Comparison of ENCODE assay signal across 17 cellular contexts in genomic region chr16:54176376-54176901, GRCh38.
DNase-seq lines count a peak whose midpoint lies in the region; ATAC-seq and TF ChIP-seq lines count a peak whose summit lies in the region.
"Had no signal": no experiment of that assay in that cellular context is flagged by ENCODE, and none has a peak within 500 bp of the region (broad histone marks: within the 10 kb centered on the region; RNA-seq: fewer than 3 reads in every experiment).

No MANE protein-coding gene starts in this region.

- H3K27ac Mint-ChIP-seq in activated naive CD4-positive, alpha-beta T cell treated with anti-CD3 and anti-CD28 coated beads, Interleukin-2, amount 50 U/mL, for 72 hours, result no peak overlapping the region
- H3K27ac Mint-ChIP-seq: activated CD8-positive, alpha-beta T cell treated with anti-CD3 and anti-CD28 coated beads, Interleukin-2, amount 10 ng/mL, durations not matched to agents 7 days and 5 days; T-helper 2 cell treated with Interferon-gamma antibody and Interleukin-4, amounts not matched to agents 5 μg/mL and 100 μg/mL, for 36 hours had no signal

- no peak for TF ChIP-seq CTCF in VCaP (conservative IDR thresholded peaks at IDR 0.05)

- no peaks in the 10 kb centered on the region for H3K36me3 Mint-ChIP-seq in activated naive CD4-positive, alpha-beta T cell treated with anti-CD3 and anti-CD28 coated beads, Interleukin-2, amount 50 U/mL, for 72 hours

- H3K4me1 ChIP-seq in SJCRH30, result peaks cover 11% of the 10 kb centered on the region
- H3K4me1 ChIP-seq: HAP-1, uterus had no signal

- H3K36me3 ChIP-seq in SJCRH30, result no peaks in the 10 kb centered on the region
- H3K36me3 ChIP-seq: HAP-1, heart right ventricle, MG63, uterus had no signal

- ATAC-seq in left lobe of liver, result peak; percentile 87
- ATAC-seq in activated naive CD4-positive, alpha-beta T cell treated with anti-CD3 and anti-CD28 coated beads, Interleukin-2, amount 50 U/mL, for 72 hours, result no peak
- ATAC-seq: activated CD8-positive, alpha-beta T cell treated with anti-CD3 and anti-CD28 coated beads, Interleukin-2, amount 10 ng/mL, durations not matched to agents 7 days and 5 days had no signal

- peak overlapping the region; percentile 43 for H3K27ac ChIP-seq in VCaP
- no peak overlapping the region for H3K27ac ChIP-seq in SJCRH30
- H3K27ac ChIP-seq: heart right ventricle, uterus had no signal

- DNase-seq in AG08395 (ENCODE audit: low spot score), result peak; percentile 26
- peak; percentile 54 for DNase-seq in HuH-7 (ENCODE audit: low spot score)
- peak; percentile 93 for DNase-seq in left lobe of liver (ENCODE audit: low spot score)
- no peak for DNase-seq in effector CD4-positive, alpha-beta T cell
- DNase-seq in SJCRH30, result no peak
- no peak for DNase-seq in activated naive CD4-positive, alpha-beta T cell treated with anti-CD3 and anti-CD28 coated beads, Interleukin-2, amount 50 U/mL, for 72 hours (ENCODE audit: low spot score in 2 of 2)
- no peak for DNase-seq in HCEC 1CT
- DNase-seq: activated CD8-positive, alpha-beta T cell treated with anti-CD3 and anti-CD28 coated beads, Interleukin-2, amount 10 ng/mL, durations not matched to agents 7 days and 5 days; activated effector memory CD4-positive, alpha-beta T cell treated with anti-CD3 and anti-CD28 coated beads, Interleukin-2, amount 50 U/mL, for 16 hours; heart right ventricle; MG63; NCI-H226; posterior cingulate gyrus; uterus had no signal

- H3K9me3 ChIP-seq in SJCRH30 (replicated peaks), result no peaks in the 10 kb centered on the region
- H3K9me3 ChIP-seq: HAP-1, heart right ventricle, MG63, uterus had no signal

- no peak overlapping the region for H3K4me3 ChIP-seq in SJCRH30
- H3K4me3 ChIP-seq: HAP-1, MG63, uterus had no signal

- no peaks in the 10 kb centered on the region for H3K9me3 Mint-ChIP-seq in activated naive CD4-positive, alpha-beta T cell treated with anti-CD3 and anti-CD28 coated beads, Interleukin-2, amount 50 U/mL, for 72 hours
- H3K9me3 Mint-ChIP-seq: T-helper 2 cell treated with Interferon-gamma antibody and Interleukin-4, amounts not matched to agents 5 μg/mL and 100 μg/mL, for 36 hours had no signal

- H3K27me3 ChIP-seq in SJCRH30, result 0 out of 2 replicates have a peak, but pooled peaks cover 2% of the 10 kb centered on the region
- H3K27me3 ChIP-seq: uterus had no signal

Comparison
In these comparisons a context has a peak if more than half of its experiments do, and no peak if none do; other contexts are left out.
1. DNase-seq: peak in AG08395 (single experiment), HuH-7 (single experiment) and left lobe of liver (single experiment); none in effector CD4-positive, alpha-beta T cell (single experiment), SJCRH30 (0 of 2), activated naive CD4-positive, alpha-beta T cell treated with anti-CD3 and anti-CD28 coated beads, Interleukin-2, amount 50 U/mL, for 72 hours (0 of 2) and HCEC 1CT (single experiment).